In genomic region chr7:50312176-50312575, GRCh38 we compare ENCODE assay signal across 13 cellular contexts. TPM values are rescaled to one million over a fixed set of nuclear protein-coding genes. Genes with fewer than 3 reads are reported as not detected.
A peak's percentile ranks its signal among the peaks of the same experiment; 100 is the strongest.
DNase-seq lines count a peak whose midpoint lies in the region; ATAC-seq and TF ChIP-seq lines count a peak whose summit lies in the region.
"Had no signal": no experiment of that assay in that cellular context is flagged by ENCODE, and none has a peak within 500 bp of the region (broad histone marks: within the 10 kb centered on the region; RNA-seq: fewer than 3 reads in every experiment).

No MANE protein-coding gene starts in this region.

- no peak for TF ChIP-seq CTCF in CD14-positive monocyte (IDR thresholded peaks at IDR 0.05)
- TF ChIP-seq CTCF in endothelial cell (IDR thresholded peaks at IDR 0.05; ENCODE audit: unreplicated experiment), result no peak
- TF ChIP-seq CTCF in GM20000 (IDR thresholded peaks at IDR 0.05; ENCODE audit: extremely low read depth, missing control alignments), result no peak

- no peaks in the 10 kb centered on the region for H3K4me1 ChIP-seq in muscle layer of duodenum (ENCODE audit: control insufficient read depth in 1 of 2, insufficient read depth in 2 of 2, low read length in 2 of 2)

- H3K27ac Mint-ChIP-seq in CD14-positive monocyte (peak overlapping the region; percentile 80 to 94 (median 90)), IgD-negative memory B cell (peak overlapping the region; percentile 80 to 100 (median 86)), endothelial cell (ENCODE audit: unreplicated experiment) (no peak overlapping the region)
- peak overlapping the region; percentile 94 for H3K27ac Mint-ChIP-seq in activated CD4-positive, alpha-beta memory T cell treated with anti-CD3 and anti-CD28 coated beads for 36 hours

- H3K9me3 Mint-ChIP-seq in CD14-positive monocyte (no peaks in the 10 kb centered on the region), IgD-negative memory B cell (no peaks in the 10 kb centered on the region), endothelial cell (ENCODE audit: unreplicated experiment) (no peaks in the 10 kb centered on the region)
- no peaks in the 10 kb centered on the region for H3K9me3 Mint-ChIP-seq in activated CD4-positive, alpha-beta memory T cell treated with anti-CD3 and anti-CD28 coated beads for 36 hours

- H3K27me3 Mint-ChIP-seq in CD14-positive monocyte (ENCODE audit: low read depth in 3 of 3) (peaks cover 0 to 1% (median 0%) of the 10 kb centered on the region in 3 donors), IgD-negative memory B cell (no peaks in the 10 kb centered on the region), endothelial cell (ENCODE audit: unreplicated experiment) (peaks cover 1% of the 10 kb centered on the region)
- H3K27me3 Mint-ChIP-seq in activated CD4-positive, alpha-beta memory T cell treated with anti-CD3 and anti-CD28 coated beads for 36 hours, result no peaks in the 10 kb centered on the region

- H3K36me3 ChIP-seq in muscle layer of duodenum (ENCODE audit: control insufficient read depth in 1 of 2, insufficient read depth in 2 of 2, low read length in 2 of 2), result no peaks in the 10 kb centered on the region

- no peaks in the 10 kb centered on the region for H3K27me3 ChIP-seq in muscle layer of duodenum (ENCODE audit: low read depth, low read length)

- ATAC-seq in GM18909 (IDR thresholded peaks at IDR 0.05; ENCODE audit: poor library complexity, unreplicated experiment) (no peak), HG03280 (IDR thresholded peaks at IDR 0.05; ENCODE audit: unreplicated experiment) (no peak)

- no peak overlapping the region for H3K4me3 ChIP-seq in muscle layer of duodenum (ENCODE audit: low read depth in 1 of 2, low read length in 2 of 2)

- DNase-seq in CD14-positive monocyte (ENCODE audit: low spot score) (no peak), endothelial cell (ENCODE audit: low spot score) (no peak), GM20000 (ENCODE audit: low spot score) (no peak)
- DNase-seq in activated CD4-positive, alpha-beta memory T cell treated with anti-CD3 and anti-CD28 coated beads for 36 hours, result no peak
- DNase-seq: activated gamma-delta T cell treated with Interleukin-2 at 50 U/mL for 16 hours, NCI-H2029 treated with DMSO at 0.1 percent for 48 hours had no signal

- H3K36me3 Mint-ChIP-seq in CD14-positive monocyte (peaks cover 21 to 37% of the 10 kb centered on the region in 2 donors), IgD-negative memory B cell (peaks cover 6% of the 10 kb centered on the region), endothelial cell (ENCODE audit: low read depth, unreplicated experiment) (no peaks in the 10 kb centered on the region)
- H3K36me3 Mint-ChIP-seq in activated CD4-positive, alpha-beta memory T cell treated with anti-CD3 and anti-CD28 coated beads for 36 hours, result peaks cover 91% of the 10 kb centered on the region

- POLR2A ChIA-PET in activated CD4-positive, alpha-beta memory T cell treated with anti-CD3 and anti-CD28 coated beads for 36 hours (lab: Charles Lee), result interaction anchor here (0.6 to 19.6 kb wide), 16 partner anchors 6 to 107 kb away, joined by 3 to 217 read pairs (median 5); no protein-coding TSS in a partner anchor

- intact Hi-C loops in CD14-positive monocyte (cut with micrococcal nuclease), result no loop called here
- intact Hi-C loops in activated CD4-positive, alpha-beta memory T cell treated with anti-CD3 and anti-CD28 coated beads for 36 hours (cut with micrococcal nuclease), result loop anchor here (1.0 kb wide), 1 partner anchor 28 kb away; no protein-coding TSS in a partner anchor

- H3K4me1 Mint-ChIP-seq in CD14-positive monocyte (peaks cover 97% of the 10 kb centered on the region), IgD-negative memory B cell (peaks cover 42 to 56% (median 48%) of the 10 kb centered on the region in 3 donors), endothelial cell (ENCODE audit: unreplicated experiment) (peaks cover 37% of the 10 kb centered on the region)
- peaks cover 62% of the 10 kb centered on the region for H3K4me1 Mint-ChIP-seq in activated CD4-positive, alpha-beta memory T cell treated with anti-CD3 and anti-CD28 coated beads for 36 hours (ENCODE audit: low read depth)

- H3K4me3 Mint-ChIP-seq in CD14-positive monocyte, result peak overlapping the region; percentile 42 to 80
- peak overlapping the region; percentile 92 to 100 (median 97) for H3K4me3 Mint-ChIP-seq in IgD-negative memory B cell
- H3K4me3 Mint-ChIP-seq in activated CD4-positive, alpha-beta memory T cell treated with anti-CD3 and anti-CD28 coated beads for 36 hours, result peak overlapping the region; percentile 86
- no peak overlapping the region for H3K4me3 Mint-ChIP-seq in endothelial cell (ENCODE audit: unreplicated experiment)

- peak overlapping the region; percentile 16 for H3K27ac ChIP-seq in muscle layer of duodenum (ENCODE audit: low read length)

- CTCF ChIA-PET in activated CD4-positive, alpha-beta memory T cell treated with anti-CD3 and anti-CD28 coated beads for 36 hours (lab: Charles Lee), result interaction anchor here (0.6 to 14.8 kb wide), 10 partner anchors 8 to 220 kb away, joined by 3 to 159 read pairs (median 4); partner anchors contain the start of gene IKZF1

- no peaks in the 10 kb centered on the region for H3K9me3 ChIP-seq in muscle layer of duodenum (ENCODE audit: control insufficient read depth in 1 of 2, low read length in 2 of 2)

RNA-seq across cellular contexts. Expression of gene IKZF1, which starts 7.7 kb away (rescaled TPM):
- polyA plus RNA-seq in CD14-positive monocyte (10 to 100 TPM; 38.4 to 80.2 TPM), IgD-negative memory B cell (213 TPM)
- 100 to 1,000 TPM; 207 to 216 TPM for total RNA-seq in activated CD4-positive, alpha-beta memory T cell treated with anti-CD3 and anti-CD28 coated beads for 36 hours
- total RNA-seq in endothelial cell (ENCODE audit: unreplicated experiment), result 3.1 TPM
- total RNA-seq: fibroblast of villous mesenchyme, HT1080 had no signal
- polyA plus RNA-seq: BJ had no signal

Comparison
In these comparisons a context has a peak if more than half of its experiments do, and no peak if none do; other contexts are left out.
1. RNA of gene IKZF1, which starts 7.7 kb away (total RNA-seq): 207 to 216 TPM in activated CD4-positive, alpha-beta memory T cell treated with anti-CD3 and anti-CD28 coated beads for 36 hours; 3.1 TPM in endothelial cell (single experiment); every median in the first group is over 10 times any median in the second.